ENCODE assay signal across 37 cellular contexts in the genomic region with DNA sequence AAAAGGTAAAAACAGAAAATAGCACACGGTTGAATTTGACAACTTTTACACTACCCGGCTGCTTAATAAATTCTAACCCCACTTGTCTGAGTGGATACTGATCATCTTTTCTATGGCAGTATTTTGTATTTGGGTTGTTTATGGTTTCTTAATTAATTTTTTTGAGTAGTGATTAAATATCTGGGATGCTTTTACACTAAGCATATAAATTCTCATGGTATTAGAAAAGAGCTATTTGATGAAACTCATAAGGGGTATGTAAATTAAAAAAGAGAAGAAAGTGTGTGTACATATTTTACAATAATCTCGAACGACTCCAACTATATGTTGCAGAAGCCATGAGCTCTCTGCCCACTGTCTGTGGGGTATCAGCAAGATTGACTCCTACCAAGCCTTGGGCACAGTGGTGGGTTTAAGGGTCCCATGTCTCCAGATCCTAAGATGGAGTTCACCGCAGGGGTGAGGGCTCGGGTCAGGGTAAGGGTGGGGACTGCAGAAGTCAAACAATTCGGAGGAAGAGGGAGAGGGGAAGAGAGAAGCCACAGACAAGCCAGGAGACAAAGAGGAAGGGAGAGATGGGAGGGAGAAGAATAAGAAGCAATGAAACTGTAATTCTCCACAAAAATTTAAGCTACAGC. TPM values are rescaled to one million over a fixed set of nuclear protein-coding genes. Genes with fewer than 3 reads are reported as not detected.
"Had no signal": no experiment of that assay in that cellular context is flagged by ENCODE, and none has a peak within 500 bp of the region (broad histone marks: within the 10 kb centered on the region; RNA-seq: fewer than 3 reads in every experiment).

No MANE protein-coding gene starts in this region.

- H3K36me3 Mint-ChIP-seq: brain; naive thymus-derived CD4-positive, alpha-beta T cell had no signal

- H3K36me3 ChIP-seq: adrenal gland, cardiac muscle cell, gastrocnemius medialis, pancreas, right atrium auricular region, spleen, tibial nerve, WERI-Rb-1 had no signal

- H3K4me3 Mint-ChIP-seq: activated naive CD4-positive, alpha-beta T cell treated with anti-CD3 and anti-CD28 coated beads for 36 hours; activated naive CD8-positive, alpha-beta T cell treated with anti-CD3 and anti-CD28 coated beads for 36 hours; activated T-helper 1 cell treated with anti-CD3 and anti-CD28 coated beads, Interleukin-12 subunit alpha, Interleukin-12 subunit beta, Interleukin-2, Interleukin-4 antibody, amounts not matched to agents 30 ng/mL and 10 ng/mL and 1 ng/mL, durations not matched to agents 14 hours and 24 hours and 36 hours; brain; effector memory CD8-positive, alpha-beta T cell; naive thymus-derived CD4-positive, alpha-beta T cell had no signal

- H3K9me3 Mint-ChIP-seq: activated naive CD4-positive, alpha-beta T cell treated with anti-CD3 and anti-CD28 coated beads for 36 hours; activated naive CD8-positive, alpha-beta T cell treated with anti-CD3 and anti-CD28 coated beads for 36 hours; activated T-helper 1 cell treated with anti-CD3 and anti-CD28 coated beads, Interleukin-12 subunit alpha, Interleukin-12 subunit beta, Interleukin-2, Interleukin-4 antibody, amounts not matched to agents 30 ng/mL and 10 ng/mL and 1 ng/mL, durations not matched to agents 14 hours and 24 hours and 36 hours; effector memory CD8-positive, alpha-beta T cell had no signal

- H3K27ac ChIP-seq: adrenal gland, cardiac muscle cell, coronary artery, dorsolateral prefrontal cortex, gastrocnemius medialis, pancreas, right atrium auricular region, spleen, tibial nerve, WERI-Rb-1 had no signal

- DNase-seq: activated CD4-positive, alpha-beta T cell treated with anti-CD3 and anti-CD28 coated beads for 48 hours; activated CD4-positive, alpha-beta T cell treated with anti-CD3 and anti-CD28 coated beads, Interleukin-2, amount 50 U/mL, for 48 hours; activated CD8-positive, alpha-beta memory T cell treated with anti-CD3 and anti-CD28 coated beads for 24 hours; activated CD8-positive, alpha-beta memory T cell treated with anti-CD3 and anti-CD28 coated beads, Interleukin-2, amount 50 U/mL, for 4 hours; activated effector memory CD4-positive, alpha-beta T cell treated with anti-CD3 and anti-CD28 coated beads, Interleukin-2, amount 50 U/mL, for 16 hours; activated naive CD4-positive, alpha-beta T cell treated with anti-CD3 and anti-CD28 coated beads for 36 hours; activated naive CD8-positive, alpha-beta T cell treated with anti-CD3 and anti-CD28 coated beads for 36 hours; activated T-cell treated with anti-CD3 and anti-CD28 coated beads, Interleukin-2, amount 50 U/mL, for 1 hour; adrenal gland; cerebellar nuclear complex; dorsolateral prefrontal cortex; effector memory CD8-positive, alpha-beta T cell; erythroblast; gastrocnemius medialis; glutamatergic neuron; left cardiac atrium; mammary epithelial cell; naive thymus-derived CD4-positive, alpha-beta T cell; nucleus accumbens; pancreas; spleen; stimulated activated naive CD4-positive, alpha-beta T cell; T-helper 1 cell; WERI-Rb-1 had no signal

- H3K27ac Mint-ChIP-seq: activated naive CD4-positive, alpha-beta T cell treated with anti-CD3 and anti-CD28 coated beads for 36 hours; activated naive CD8-positive, alpha-beta T cell treated with anti-CD3 and anti-CD28 coated beads for 36 hours; activated T-helper 1 cell treated with anti-CD3 and anti-CD28 coated beads, Interleukin-12 subunit alpha, Interleukin-12 subunit beta, Interleukin-2, Interleukin-4 antibody, amounts not matched to agents 30 ng/mL and 10 ng/mL and 1 ng/mL, durations not matched to agents 14 hours and 24 hours and 36 hours; brain; effector memory CD8-positive, alpha-beta T cell; naive thymus-derived CD4-positive, alpha-beta T cell had no signal

- ATAC-seq: activated CD4-positive, CD25-positive, alpha-beta regulatory T cell treated with anti-CD3 and anti-CD28 coated beads, Interleukin-2, amount 50 U/mL, for 24 hours; effector memory CD8-positive, alpha-beta T cell; gastrocnemius medialis; left cardiac atrium; naive thymus-derived CD4-positive, alpha-beta T cell; pancreas had no signal

- H3K9me3 ChIP-seq: adrenal gland, gastrocnemius medialis, pancreas, spleen, tibial nerve had no signal

- H3K4me3 ChIP-seq: adrenal gland, cardiac muscle cell, coronary artery, dorsolateral prefrontal cortex, gastrocnemius medialis, pancreas, right atrium auricular region, spleen, tibial nerve had no signal

RNA-seq across cellular contexts. Expression of a gene that starts 7.6 kb away (rescaled TPM):
- total RNA-seq: activated naive CD4-positive, alpha-beta T cell treated with anti-CD3 and anti-CD28 coated beads for 36 hours; activated naive CD8-positive, alpha-beta T cell treated with anti-CD3 and anti-CD28 coated beads for 36 hours; activated T-helper 1 cell treated with anti-CD3 and anti-CD28 coated beads, Interleukin-12 subunit alpha, Interleukin-12 subunit beta, Interleukin-2, Interleukin-4 antibody, amounts not matched to agents 30 ng/mL and 10 ng/mL and 1 ng/mL, durations not matched to agents 14 hours and 24 hours and 36 hours; aorta; cardiac muscle cell; left cardiac atrium; liver; mammary epithelial cell; naive thymus-derived CD4-positive, alpha-beta T cell; pulmonary artery endothelial cell; right atrium auricular region; spleen; temporal lobe had no signal
- polyA plus RNA-seq: cardiac muscle cell; keratinocyte; mammary epithelial cell; naive thymus-derived CD4-positive, alpha-beta T cell; neural cell; pancreas; spleen had no signal

RNA-seq across cellular contexts. Expression of a gene that starts 22.4 kb away (rescaled TPM):
- total RNA-seq: activated naive CD4-positive, alpha-beta T cell treated with anti-CD3 and anti-CD28 coated beads for 36 hours; activated T-helper 1 cell treated with anti-CD3 and anti-CD28 coated beads, Interleukin-12 subunit alpha, Interleukin-12 subunit beta, Interleukin-2, Interleukin-4 antibody, amounts not matched to agents 30 ng/mL and 10 ng/mL and 1 ng/mL, durations not matched to agents 14 hours and 24 hours and 36 hours; cardiac muscle cell; dorsolateral prefrontal cortex; left cardiac atrium; liver; naive thymus-derived CD4-positive, alpha-beta T cell; pancreas; pulmonary artery endothelial cell; right atrium auricular region; spleen; temporal lobe had no signal
- polyA plus RNA-seq: cardiac muscle cell; liver; naive thymus-derived CD4-positive, alpha-beta T cell; neural cell; pancreas; spleen had no signal

RNA-seq across cellular contexts. Expression of a gene that starts 33.3 kb away (rescaled TPM):
- total RNA-seq: activated naive CD4-positive, alpha-beta T cell treated with anti-CD3 and anti-CD28 coated beads for 36 hours; activated naive CD8-positive, alpha-beta T cell treated with anti-CD3 and anti-CD28 coated beads for 36 hours; activated T-helper 1 cell treated with anti-CD3 and anti-CD28 coated beads, Interleukin-12 subunit alpha, Interleukin-12 subunit beta, Interleukin-2, Interleukin-4 antibody, amounts not matched to agents 30 ng/mL and 10 ng/mL and 1 ng/mL, durations not matched to agents 14 hours and 24 hours and 36 hours; cardiac muscle cell; right atrium auricular region; temporal lobe had no signal
- polyA plus RNA-seq: cardiac muscle cell; naive thymus-derived CD4-positive, alpha-beta T cell; neural cell; pancreas had no signal

RNA-seq across cellular contexts. Expression of a gene that starts 35.1 kb away (rescaled TPM):
- total RNA-seq: activated naive CD4-positive, alpha-beta T cell treated with anti-CD3 and anti-CD28 coated beads for 36 hours; activated naive CD8-positive, alpha-beta T cell treated with anti-CD3 and anti-CD28 coated beads for 36 hours; activated T-helper 1 cell treated with anti-CD3 and anti-CD28 coated beads, Interleukin-12 subunit alpha, Interleukin-12 subunit beta, Interleukin-2, Interleukin-4 antibody, amounts not matched to agents 30 ng/mL and 10 ng/mL and 1 ng/mL, durations not matched to agents 14 hours and 24 hours and 36 hours; aorta; cardiac muscle cell; gastrocnemius medialis; left cardiac atrium; liver; mammary epithelial cell; pancreas; pulmonary artery endothelial cell; right atrium auricular region; spleen; temporal lobe; tibial nerve had no signal
- polyA plus RNA-seq: aorta; cardiac muscle cell; keratinocyte; liver; mammary epithelial cell; naive thymus-derived CD4-positive, alpha-beta T cell; neural cell; spleen had no signal

RNA-seq across cellular contexts. Expression of a gene that starts 42.1 kb away (rescaled TPM):
- total RNA-seq: activated naive CD4-positive, alpha-beta T cell treated with anti-CD3 and anti-CD28 coated beads for 36 hours; activated naive CD8-positive, alpha-beta T cell treated with anti-CD3 and anti-CD28 coated beads for 36 hours; activated T-helper 1 cell treated with anti-CD3 and anti-CD28 coated beads, Interleukin-12 subunit alpha, Interleukin-12 subunit beta, Interleukin-2, Interleukin-4 antibody, amounts not matched to agents 30 ng/mL and 10 ng/mL and 1 ng/mL, durations not matched to agents 14 hours and 24 hours and 36 hours; cardiac muscle cell; dorsolateral prefrontal cortex; left cardiac atrium; right atrium auricular region had no signal
- polyA plus RNA-seq: cardiac muscle cell; naive thymus-derived CD4-positive, alpha-beta T cell; neural cell had no signal
